11 cellular contexts compared by ENCODE assay signal in the genomic region with DNA sequence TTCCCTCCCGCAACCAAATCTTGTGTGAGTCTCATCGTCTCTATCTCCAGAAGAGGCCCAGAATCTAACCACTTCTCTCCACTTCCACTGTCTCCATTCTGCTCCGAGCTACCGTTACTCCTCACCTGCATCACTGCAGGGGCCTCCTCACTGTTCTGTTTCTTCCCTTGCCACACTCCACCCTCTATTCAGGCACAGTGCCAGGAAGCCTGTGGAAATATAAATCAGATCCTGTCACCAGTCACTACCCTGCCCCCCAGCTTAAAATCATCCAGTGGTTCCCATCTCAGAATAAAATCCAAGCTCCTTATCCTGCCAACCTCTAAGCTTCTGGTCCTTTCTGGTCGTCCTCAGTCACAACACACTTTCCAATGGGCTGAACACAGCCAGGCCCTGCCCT. TPM values are rescaled to one million over a fixed set of nuclear protein-coding genes. Genes with fewer than 3 reads are reported as not detected.
DNase-seq lines count a peak whose midpoint lies in the region; ATAC-seq and TF ChIP-seq lines count a peak whose summit lies in the region.
"Had no signal": no experiment of that assay in that cellular context is flagged by ENCODE, and none has a peak within 500 bp of the region (broad histone marks: within the 10 kb centered on the region; RNA-seq: fewer than 3 reads in every experiment).

No MANE protein-coding gene starts in this region.

- peaks cover 12% of the 10 kb centered on the region for H3K27me3 Mint-ChIP-seq in activated T-cell treated with anti-CD3 and anti-CD28 coated beads, Interleukin-2, amount 50 U/mL, for 72 hours (ENCODE audit: low read depth)
- H3K27me3 Mint-ChIP-seq in activated CD8-positive, alpha-beta T cell treated with anti-CD3 and anti-CD28 coated beads for 36 hours: peaks cover 11% of the 10 kb centered on the region

- H3K4me3 Mint-ChIP-seq in activated T-cell treated with anti-CD3 and anti-CD28 coated beads, Interleukin-2, amount 50 U/mL, for 72 hours: peak overlapping the region; percentile 92
- peak overlapping the region; percentile 80 for H3K4me3 Mint-ChIP-seq in activated CD8-positive, alpha-beta T cell treated with anti-CD3 and anti-CD28 coated beads for 36 hours
- H3K4me3 Mint-ChIP-seq in stimulated activated effector memory CD8-positive, alpha-beta T cell treated with anti-CD3 and anti-CD28 coated beads, Interleukin-12 subunit alpha, Interleukin-12 subunit beta, amount 100 ng/mL, for 72 hours: peak overlapping the region; percentile 94

- no peak for ATAC-seq in activated T-cell treated with anti-CD3 and anti-CD28 coated beads, Interleukin-2, amount 50 U/mL, for 72 hours (replicated peaks in 1 of 2)
- no peak for ATAC-seq in activated CD8-positive, alpha-beta T cell treated with anti-CD3 and anti-CD28 coated beads for 36 hours
- no peak for ATAC-seq in stimulated activated effector memory CD8-positive, alpha-beta T cell treated with anti-CD3 and anti-CD28 coated beads, Interleukin-12 subunit alpha, Interleukin-12 subunit beta, amount 100 ng/mL, for 72 hours

- peaks cover 2% of the 10 kb centered on the region for H3K4me1 ChIP-seq in iPS-15b (ENCODE audit: control insufficient read depth, insufficient read depth, low read length)

- TF ChIP-seq CTCF in activated CD8-positive, alpha-beta T cell treated with anti-CD3 and anti-CD28 coated beads for 36 hours (IDR thresholded peaks at IDR 0.05): no peak

- POLR2A ChIA-PET in activated CD8-positive, alpha-beta T cell treated with anti-CD3 and anti-CD28 coated beads for 36 hours (lab: Charles Lee): interaction anchor here (1.4 kb wide), 1 partner anchor 10 kb away, joined by 3 read pairs; no protein-coding TSS in a partner anchor

- no peaks in the 10 kb centered on the region for H3K9me3 ChIP-seq in iPS-15b (ENCODE audit: control insufficient read depth, insufficient read depth, low read length)

- H3K36me3 Mint-ChIP-seq in activated T-cell treated with anti-CD3 and anti-CD28 coated beads, Interleukin-2, amount 50 U/mL, for 72 hours (ENCODE audit: insufficient read depth in 2 of 2): peaks cover 6 to 7% of the 10 kb centered on the region in 2 donors
- H3K36me3 Mint-ChIP-seq in activated CD8-positive, alpha-beta T cell treated with anti-CD3 and anti-CD28 coated beads for 36 hours (ENCODE audit: low read depth): no peaks in the 10 kb centered on the region
- H3K36me3 Mint-ChIP-seq in stimulated activated effector memory CD8-positive, alpha-beta T cell treated with anti-CD3 and anti-CD28 coated beads, Interleukin-12 subunit alpha, Interleukin-12 subunit beta, amount 100 ng/mL, for 72 hours: peaks cover 11% of the 10 kb centered on the region

- H3K4me3 ChIP-seq in iPS-15b (ENCODE audit: low read depth, low read length): peak overlapping the region; percentile 72

- H3K9ac ChIP-seq in iPS-15b (ENCODE audit: low read depth, low read length): no peak overlapping the region

- H3K9me3 Mint-ChIP-seq in activated T-cell treated with anti-CD3 and anti-CD28 coated beads, Interleukin-2, amount 50 U/mL, for 72 hours: peaks cover 2 to 10% of the 10 kb centered on the region in 2 donors
- H3K9me3 Mint-ChIP-seq in activated CD8-positive, alpha-beta T cell treated with anti-CD3 and anti-CD28 coated beads for 36 hours: no peaks in the 10 kb centered on the region
- H3K9me3 Mint-ChIP-seq in stimulated activated effector memory CD8-positive, alpha-beta T cell treated with anti-CD3 and anti-CD28 coated beads, Interleukin-12 subunit alpha, Interleukin-12 subunit beta, amount 100 ng/mL, for 72 hours: peaks cover 3% of the 10 kb centered on the region

- no peaks in the 10 kb centered on the region for H3K36me3 ChIP-seq in iPS-15b (ENCODE audit: control insufficient read depth, insufficient read depth, low read length)
- H3K36me3 ChIP-seq: WERI-Rb-1 had no signal

- no peak overlapping the region for H3K27ac Mint-ChIP-seq in activated T-cell treated with anti-CD3 and anti-CD28 coated beads, Interleukin-2, amount 50 U/mL, for 72 hours
- H3K27ac Mint-ChIP-seq in activated CD8-positive, alpha-beta T cell treated with anti-CD3 and anti-CD28 coated beads for 36 hours: peak overlapping the region; percentile 28
- H3K27ac Mint-ChIP-seq in stimulated activated effector memory CD8-positive, alpha-beta T cell treated with anti-CD3 and anti-CD28 coated beads, Interleukin-12 subunit alpha, Interleukin-12 subunit beta, amount 100 ng/mL, for 72 hours: peak overlapping the region; percentile 87

- intact Hi-C loops in activated CD8-positive, alpha-beta T cell treated with anti-CD3 and anti-CD28 coated beads for 36 hours (cut with micrococcal nuclease): no loop called here

- CTCF ChIA-PET in activated CD8-positive, alpha-beta T cell treated with anti-CD3 and anti-CD28 coated beads for 36 hours (lab: Charles Lee): interaction anchor here (1.0 to 1.4 kb wide), 3 partner anchors 66 to 197 kb away, joined by 3 to 4 read pairs (median 3); no protein-coding TSS in a partner anchor

- H3K4me1 Mint-ChIP-seq in activated T-cell treated with anti-CD3 and anti-CD28 coated beads, Interleukin-2, amount 50 U/mL, for 72 hours (ENCODE audit: low read depth): peaks cover 24% of the 10 kb centered on the region
- peaks cover 15% of the 10 kb centered on the region for H3K4me1 Mint-ChIP-seq in activated CD8-positive, alpha-beta T cell treated with anti-CD3 and anti-CD28 coated beads for 36 hours (ENCODE audit: low read depth)
- H3K4me1 Mint-ChIP-seq in stimulated activated effector memory CD8-positive, alpha-beta T cell treated with anti-CD3 and anti-CD28 coated beads, Interleukin-12 subunit alpha, Interleukin-12 subunit beta, amount 100 ng/mL, for 72 hours: peaks cover 25% of the 10 kb centered on the region

- no peak for DNase-seq in activated T-cell treated with anti-CD3 and anti-CD28 coated beads, Interleukin-2, amount 50 U/mL, for 72 hours
- DNase-seq in activated T-cell treated with anti-CD3 and anti-CD28 coated beads, Interleukin-2, amount 50 U/mL, for 48 hours: no peak
- no peak for DNase-seq in activated CD8-positive, alpha-beta T cell treated with anti-CD3 and anti-CD28 coated beads for 36 hours
- DNase-seq in stimulated activated effector memory CD8-positive, alpha-beta T cell treated with anti-CD3 and anti-CD28 coated beads, Interleukin-12 subunit alpha, Interleukin-12 subunit beta, amount 100 ng/mL, for 72 hours (ENCODE audit: low spot score in 2 of 2): no peak
- DNase-seq in DMS 273 treated with DMSO at 0.1 percent for 48 hours (lab: John Stamatoyannopoulos, UW): no peak
- no peak for DNase-seq in NCI-H1105 (lab: John Stamatoyannopoulos, UW)
- no peak for DNase-seq in COLO829 (ENCODE audit: low spot score)
- DNase-seq: islet precursor cell, NCI-H774, WERI-Rb-1 had no signal

- H3K27me3 ChIP-seq in iPS-15b (ENCODE audit: control insufficient read depth, insufficient read depth, low read length): peaks cover 11% of the 10 kb centered on the region

RNA-seq across cellular contexts. Expression of gene ZNF175, which starts 24.1 kb away (rescaled TPM):
- total RNA-seq in activated T-cell treated with anti-CD3 and anti-CD28 coated beads, Interleukin-2, amount 50 U/mL, for 72 hours: 10 to 100 TPM; 11.1 to 13.3 TPM
- 1 to 10 TPM; 6.6 to 8.0 TPM for total RNA-seq in activated CD8-positive, alpha-beta T cell treated with anti-CD3 and anti-CD28 coated beads for 36 hours

RNA-seq across cellular contexts. Expression of gene SIGLEC5, which starts 35.0 kb away (rescaled TPM):
- total RNA-seq in activated T-cell treated with anti-CD3 and anti-CD28 coated beads, Interleukin-2, amount 50 U/mL, for 72 hours: not detected
- total RNA-seq in activated CD8-positive, alpha-beta T cell treated with anti-CD3 and anti-CD28 coated beads for 36 hours: not detected

RNA-seq across cellular contexts. Expression of gene SIGLEC14, which starts 51.4 kb away (rescaled TPM):
- total RNA-seq in activated T-cell treated with anti-CD3 and anti-CD28 coated beads, Interleukin-2, amount 50 U/mL, for 72 hours: under 1 TPM in 1 of 2 donors, not detected in 1; 0.38 TPM
- not detected for total RNA-seq in activated CD8-positive, alpha-beta T cell treated with anti-CD3 and anti-CD28 coated beads for 36 hours
